29 cellular contexts compared by ENCODE assay signal in genomic region chr18:65946777-65947176, GRCh38.
"Had no signal": no experiment of that assay in that cellular context is flagged by ENCODE, and none has a peak within 500 bp of the region (broad histone marks: within the 10 kb centered on the region; RNA-seq: fewer than 3 reads in every experiment).

No MANE protein-coding gene starts in this region.

- H3K9me3 ChIP-seq: ovary, psoas muscle, right lobe of liver, sigmoid colon, suprapubic skin, thoracic aorta, thyroid gland, tibial nerve, upper lobe of left lung, vagina had no signal

- H3K27me3 ChIP-seq: neural progenitor cell, ovary, right lobe of liver, sigmoid colon, suprapubic skin, thyroid gland, tibial nerve, upper lobe of left lung, vagina had no signal

- FAIRE-seq: urothelium cell line had no signal

- H3K27ac Mint-ChIP-seq: natural killer cell; nephron; neural progenitor cell; progenitor cell of endocrine pancreas; stimulated activated effector memory CD8-positive, alpha-beta T cell treated with anti-CD3 and anti-CD28 coated beads, Interleukin-12 subunit alpha, Interleukin-12 subunit beta, amount 100 ng/mL, for 72 hours; stimulated activated naive B cell treated with anti-CD40 and anti-IgM and Interleukin-4, amounts not matched to agents 10 μg/mL and 1 μg/mL and 100 μg/mL, for 72 hours; stimulated activated naive CD8-positive, alpha-beta T cell treated with anti-CD3 and anti-CD28 coated beads, Interleukin-15, amount 100 ng/mL, for 72 hours had no signal

- H3K4me1 Mint-ChIP-seq: natural killer cell; nephron; stimulated activated effector memory CD8-positive, alpha-beta T cell treated with anti-CD3 and anti-CD28 coated beads, Interleukin-12 subunit alpha, Interleukin-12 subunit beta, amount 100 ng/mL, for 72 hours; stimulated activated naive B cell treated with anti-CD40 and anti-IgM and Interleukin-4, amounts not matched to agents 10 μg/mL and 1 μg/mL and 100 μg/mL, for 72 hours; stimulated activated naive CD8-positive, alpha-beta T cell treated with anti-CD3 and anti-CD28 coated beads, Interleukin-15, amount 100 ng/mL, for 72 hours had no signal

- H3K79me2 ChIP-seq: parathyroid adenoma had no signal

- H2AFZ ChIP-seq: neural progenitor cell, parathyroid adenoma had no signal

- H3K27me3 Mint-ChIP-seq: stimulated activated naive B cell treated with anti-CD40 and anti-IgM and Interleukin-4, amounts not matched to agents 10 μg/mL and 1 μg/mL and 100 μg/mL, for 72 hours; stimulated activated naive CD8-positive, alpha-beta T cell treated with anti-CD3 and anti-CD28 coated beads, Interleukin-15, amount 100 ng/mL, for 72 hours had no signal

- H3K4me3 Mint-ChIP-seq: natural killer cell; nephron; neural progenitor cell; stimulated activated effector memory CD8-positive, alpha-beta T cell treated with anti-CD3 and anti-CD28 coated beads, Interleukin-12 subunit alpha, Interleukin-12 subunit beta, amount 100 ng/mL, for 72 hours; stimulated activated naive B cell treated with anti-CD40 and anti-IgM and Interleukin-4, amounts not matched to agents 10 μg/mL and 1 μg/mL and 100 μg/mL, for 72 hours; stimulated activated naive CD8-positive, alpha-beta T cell treated with anti-CD3 and anti-CD28 coated beads, Interleukin-15, amount 100 ng/mL, for 72 hours had no signal

- H3K4me1 ChIP-seq: neural progenitor cell, parathyroid adenoma, psoas muscle, right lobe of liver, sigmoid colon, suprapubic skin, thyroid gland, tibial nerve, upper lobe of left lung, vagina had no signal

- H3K27ac ChIP-seq: neural progenitor cell, ovary, parathyroid adenoma, psoas muscle, right lobe of liver, sigmoid colon, suprapubic skin, thoracic aorta, thyroid gland, tibial nerve, upper lobe of left lung, vagina had no signal

- ATAC-seq: natural killer cell; psoas muscle; right cardiac atrium; stimulated activated effector memory CD8-positive, alpha-beta T cell treated with anti-CD3 and anti-CD28 coated beads, Interleukin-12 subunit alpha, Interleukin-12 subunit beta, amount 100 ng/mL, for 72 hours; stimulated activated naive B cell treated with anti-CD40 and anti-IgM and Interleukin-4, amounts not matched to agents 10 μg/mL and 1 μg/mL and 100 μg/mL, for 72 hours; stimulated activated naive CD8-positive, alpha-beta T cell treated with anti-CD3 and anti-CD28 coated beads, Interleukin-15, amount 100 ng/mL, for 72 hours; stimulated activated naive CD8-positive, alpha-beta T cell treated with anti-CD3 and anti-CD28 coated beads, Interleukin-15, Interleukin-2, amounts not matched to agents 100 U/mL and 50 U/mL, for 24 hours had no signal

- DNase-seq: natural killer cell; occipital lobe; ovary; posterior cingulate gyrus; psoas muscle; right cardiac atrium; right lobe of liver; sigmoid colon; small intestine; stimulated activated CD4-positive, alpha-beta T cell treated with anti-CD3 and anti-CD28 coated beads, Interleukin-15, amount 100 ng/mL, for 24 hours; stimulated activated CD4-positive, alpha-beta T cell treated with anti-CD3 and anti-CD28 coated beads, Interleukin-2, amount 100 ng/mL, for 24 hours; stimulated activated CD4-positive, alpha-beta T cell treated with anti-CD3 and anti-CD28 coated beads, Interleukin-2, amount 100 ng/mL, for 48 hours; stimulated activated CD4-positive, alpha-beta T cell treated with anti-CD3 and anti-CD28 coated beads, Interleukin-4, amount 100 ng/mL, for 24 hours; stimulated activated naive B cell treated with anti-CD40 and anti-IgM and Interleukin-4, amounts not matched to agents 10 μg/mL and 1 μg/mL and 100 μg/mL, for 72 hours; stimulated activated naive CD8-positive, alpha-beta T cell treated with anti-CD3 and anti-CD28 coated beads, Interleukin-15, amount 100 ng/mL, for 72 hours; stimulated activated naive CD8-positive, alpha-beta T cell treated with anti-CD3 and anti-CD28 coated beads, Interleukin-15, Interleukin-2, amounts not matched to agents 100 U/mL and 50 U/mL, for 24 hours; substantia nigra; thyroid gland; upper lobe of left lung had no signal

- H3K36me3 Mint-ChIP-seq: natural killer cell; neural progenitor cell; stimulated activated effector memory CD8-positive, alpha-beta T cell treated with anti-CD3 and anti-CD28 coated beads, Interleukin-12 subunit alpha, Interleukin-12 subunit beta, amount 100 ng/mL, for 72 hours; stimulated activated naive B cell treated with anti-CD40 and anti-IgM and Interleukin-4, amounts not matched to agents 10 μg/mL and 1 μg/mL and 100 μg/mL, for 72 hours had no signal

- H3K4me2 ChIP-seq: neural progenitor cell had no signal

- H3K9me3 Mint-ChIP-seq: nephron; neural progenitor cell; stimulated activated naive B cell treated with anti-CD40 and anti-IgM and Interleukin-4, amounts not matched to agents 10 μg/mL and 1 μg/mL and 100 μg/mL, for 72 hours had no signal

- H3K36me3 ChIP-seq: neural progenitor cell, ovary, right lobe of liver, sigmoid colon, suprapubic skin, thoracic aorta, thyroid gland, tibial nerve, upper lobe of left lung, vagina had no signal

- H3K4me3 ChIP-seq: neural progenitor cell, ovary, psoas muscle, right lobe of liver, sigmoid colon, suprapubic skin, thoracic aorta, thyroid gland, tibial nerve, upper lobe of left lung, vagina had no signal

- H3K9ac ChIP-seq: neural progenitor cell, parathyroid adenoma had no signal
